Comparison of ENCODE assay signal across 2 cellular contexts in the genomic region with DNA sequence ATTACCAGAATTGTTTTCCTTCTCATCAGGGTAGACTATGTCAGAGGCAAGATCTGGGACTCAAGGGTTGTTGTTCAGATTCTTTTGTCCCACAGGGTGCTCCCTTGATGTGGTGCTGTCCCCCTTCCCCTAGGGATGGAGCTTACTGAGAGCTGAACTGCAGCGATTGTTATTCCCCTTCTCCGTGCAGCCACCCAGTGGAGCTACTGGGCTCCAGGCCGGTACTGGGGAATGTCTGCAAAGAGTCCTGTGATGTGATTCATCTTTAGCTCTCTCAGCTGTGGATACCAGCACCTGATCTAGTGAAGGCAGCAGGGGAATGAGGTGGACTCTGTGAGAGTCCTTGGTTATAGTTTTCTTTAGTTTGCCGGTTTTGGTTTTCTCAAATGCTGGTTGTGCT.
TF ChIP-seq lines count a peak whose summit lies in the region.

No MANE protein-coding gene starts in this region.

TF ChIP-seq in WTC11, 78 proteins besides CTCF, POLR2A, EP300 and RAD21 (continued from another document):
- TF ChIP-seq MLX (CRISPR knock-in tag; IDR thresholded peaks at IDR 0.05): no peak
- TF ChIP-seq, protein P1, sequence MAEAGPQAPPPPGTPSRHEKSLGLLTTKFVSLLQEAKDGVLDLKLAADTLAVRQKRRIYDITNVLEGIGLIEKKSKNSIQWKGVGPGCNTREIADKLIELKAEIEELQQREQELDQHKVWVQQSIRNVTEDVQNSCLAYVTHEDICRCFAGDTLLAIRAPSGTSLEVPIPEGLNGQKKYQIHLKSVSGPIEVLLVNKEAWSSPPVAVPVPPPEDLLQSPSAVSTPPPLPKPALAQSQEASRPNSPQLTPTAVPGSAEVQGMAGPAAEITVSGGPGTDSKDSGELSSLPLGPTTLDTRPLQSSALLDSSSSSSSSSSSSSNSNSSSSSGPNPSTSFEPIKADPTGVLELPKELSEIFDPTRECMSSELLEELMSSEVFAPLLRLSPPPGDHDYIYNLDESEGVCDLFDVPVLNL (CRISPR knock-in tag; IDR thresholded peaks at IDR 0.05; ENCODE audit: borderline replicate concordance, low read depth): no peak
- TF ChIP-seq E2F5 (CRISPR knock-in tag; IDR thresholded peaks at IDR 0.05): no peak
- TF ChIP-seq, protein P2, sequence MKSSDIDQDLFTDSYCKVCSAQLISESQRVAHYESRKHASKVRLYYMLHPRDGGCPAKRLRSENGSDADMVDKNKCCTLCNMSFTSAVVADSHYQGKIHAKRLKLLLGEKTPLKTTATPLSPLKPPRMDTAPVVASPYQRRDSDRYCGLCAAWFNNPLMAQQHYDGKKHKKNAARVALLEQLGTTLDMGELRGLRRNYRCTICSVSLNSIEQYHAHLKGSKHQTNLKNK (CRISPR knock-in tag; IDR thresholded peaks at IDR 0.05): no peak
- no peak for TF ChIP-seq ZNF138 (CRISPR knock-in tag; conservative IDR thresholded peaks at IDR 0.05)
- no peak for TF ChIP-seq ELF4 (CRISPR knock-in tag; IDR thresholded peaks at IDR 0.05; ENCODE audit: low read depth)
- no peak for TF ChIP-seq EMX1 (CRISPR knock-in tag; IDR thresholded peaks at IDR 0.05)
- TF ChIP-seq ESRRA (CRISPR knock-in tag; IDR thresholded peaks at IDR 0.05; ENCODE audit: borderline replicate concordance): no peak

TF ChIP-seq in GM23338, 12 proteins besides CTCF, POLR2A, EP300 and RAD21 (continued from another document):
- TF ChIP-seq CREB1 (CRISPR knock-in tag; IDR thresholded peaks at IDR 0.05; ENCODE audit: low read depth) (no peak), NANOG (IDR thresholded peaks at IDR 0.05; ENCODE audit: borderline replicate concordance) (no peak), EZH2 (IDR thresholded peaks at IDR 0.05; ENCODE audit: low read depth, unreplicated experiment) (no peak), STAT1 (IDR thresholded peaks at IDR 0.05; ENCODE audit: unreplicated experiment) (no peak), JUNB (IDR thresholded peaks at IDR 0.05; ENCODE audit: unreplicated experiment) (no peak), ETS1 (IDR thresholded peaks at IDR 0.05) (no peak)
- TF ChIP-seq, protein P3, sequence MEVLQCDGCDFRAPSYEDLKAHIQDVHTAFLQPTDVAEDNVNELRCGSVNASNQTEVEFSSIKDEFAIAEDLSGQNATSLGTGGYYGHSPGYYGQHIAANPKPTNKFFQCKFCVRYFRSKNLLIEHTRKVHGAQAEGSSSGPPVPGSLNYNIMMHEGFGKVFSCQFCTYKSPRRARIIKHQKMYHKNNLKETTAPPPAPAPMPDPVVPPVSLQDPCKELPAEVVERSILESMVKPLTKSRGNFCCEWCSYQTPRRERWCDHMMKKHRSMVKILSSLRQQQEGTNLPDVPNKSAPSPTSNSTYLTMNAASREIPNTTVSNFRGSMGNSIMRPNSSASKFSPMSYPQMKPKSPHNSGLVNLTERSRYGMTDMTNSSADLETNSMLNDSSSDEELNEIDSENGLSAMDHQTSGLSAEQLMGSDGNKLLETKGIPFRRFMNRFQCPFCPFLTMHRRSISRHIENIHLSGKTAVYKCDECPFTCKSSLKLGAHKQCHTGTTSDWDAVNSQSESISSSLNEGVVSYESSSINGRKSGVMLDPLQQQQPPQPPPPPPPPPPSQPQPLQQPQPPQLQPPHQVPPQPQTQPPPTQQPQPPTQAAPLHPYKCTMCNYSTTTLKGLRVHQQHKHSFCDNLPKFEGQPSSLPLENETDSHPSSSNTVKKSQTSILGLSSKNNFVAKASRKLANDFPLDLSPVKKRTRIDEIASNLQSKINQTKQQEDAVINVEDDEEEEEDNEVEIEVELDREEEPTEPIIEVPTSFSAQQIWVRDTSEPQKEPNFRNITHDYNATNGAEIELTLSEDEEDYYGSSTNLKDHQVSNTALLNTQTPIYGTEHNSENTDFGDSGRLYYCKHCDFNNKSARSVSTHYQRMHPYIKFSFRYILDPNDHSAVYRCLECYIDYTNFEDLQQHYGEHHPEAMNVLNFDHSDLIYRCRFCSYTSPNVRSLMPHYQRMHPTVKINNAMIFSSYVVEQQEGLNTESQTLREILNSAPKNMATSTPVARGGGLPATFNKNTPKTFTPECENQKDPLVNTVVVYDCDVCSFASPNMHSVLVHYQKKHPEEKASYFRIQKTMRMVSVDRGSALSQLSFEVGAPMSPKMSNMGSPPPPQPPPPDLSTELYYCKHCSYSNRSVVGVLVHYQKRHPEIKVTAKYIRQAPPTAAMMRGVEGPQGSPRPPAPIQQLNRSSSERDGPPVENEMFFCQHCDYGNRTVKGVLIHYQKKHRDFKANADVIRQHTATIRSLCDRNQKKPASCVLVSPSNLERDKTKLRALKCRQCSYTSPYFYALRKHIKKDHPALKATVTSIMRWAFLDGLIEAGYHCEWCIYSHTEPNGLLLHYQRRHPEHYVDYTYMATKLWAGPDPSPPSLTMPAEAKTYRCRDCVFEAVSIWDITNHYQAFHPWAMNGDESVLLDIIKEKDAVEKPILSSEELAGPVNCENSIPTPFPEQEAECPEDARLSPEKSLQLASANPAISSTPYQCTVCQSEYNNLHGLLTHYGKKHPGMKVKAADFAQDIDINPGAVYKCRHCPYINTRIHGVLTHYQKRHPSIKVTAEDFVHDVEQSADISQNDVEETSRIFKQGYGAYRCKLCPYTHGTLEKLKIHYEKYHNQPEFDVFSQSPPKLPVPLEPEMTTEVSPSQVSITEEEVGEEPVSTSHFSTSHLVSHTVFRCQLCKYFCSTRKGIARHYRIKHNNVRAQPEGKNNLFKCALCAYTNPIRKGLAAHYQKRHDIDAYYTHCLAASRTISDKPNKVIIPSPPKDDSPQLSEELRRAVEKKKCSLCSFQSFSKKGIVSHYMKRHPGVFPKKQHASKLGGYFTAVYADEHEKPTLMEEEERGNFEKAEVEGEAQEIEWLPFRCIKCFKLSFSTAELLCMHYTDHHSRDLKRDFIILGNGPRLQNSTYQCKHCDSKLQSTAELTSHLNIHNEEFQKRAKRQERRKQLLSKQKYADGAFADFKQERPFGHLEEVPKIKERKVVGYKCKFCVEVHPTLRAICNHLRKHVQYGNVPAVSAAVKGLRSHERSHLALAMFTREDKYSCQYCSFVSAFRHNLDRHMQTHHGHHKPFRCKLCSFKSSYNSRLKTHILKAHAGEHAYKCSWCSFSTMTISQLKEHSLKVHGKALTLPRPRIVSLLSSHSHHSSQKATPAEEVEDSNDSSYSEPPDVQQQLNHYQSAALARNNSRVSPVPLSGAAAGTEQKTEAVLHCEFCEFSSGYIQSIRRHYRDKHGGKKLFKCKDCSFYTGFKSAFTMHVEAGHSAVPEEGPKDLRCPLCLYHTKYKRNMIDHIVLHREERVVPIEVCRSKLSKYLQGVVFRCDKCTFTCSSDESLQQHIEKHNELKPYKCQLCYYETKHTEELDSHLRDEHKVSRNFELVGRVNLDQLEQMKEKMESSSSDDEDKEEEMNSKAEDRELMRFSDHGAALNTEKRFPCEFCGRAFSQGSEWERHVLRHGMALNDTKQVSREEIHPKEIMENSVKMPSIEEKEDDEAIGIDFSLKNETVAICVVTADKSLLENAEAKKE (CRISPR knock-in tag; IDR thresholded peaks at IDR 0.05): no peak
- TF ChIP-seq, protein P4, sequence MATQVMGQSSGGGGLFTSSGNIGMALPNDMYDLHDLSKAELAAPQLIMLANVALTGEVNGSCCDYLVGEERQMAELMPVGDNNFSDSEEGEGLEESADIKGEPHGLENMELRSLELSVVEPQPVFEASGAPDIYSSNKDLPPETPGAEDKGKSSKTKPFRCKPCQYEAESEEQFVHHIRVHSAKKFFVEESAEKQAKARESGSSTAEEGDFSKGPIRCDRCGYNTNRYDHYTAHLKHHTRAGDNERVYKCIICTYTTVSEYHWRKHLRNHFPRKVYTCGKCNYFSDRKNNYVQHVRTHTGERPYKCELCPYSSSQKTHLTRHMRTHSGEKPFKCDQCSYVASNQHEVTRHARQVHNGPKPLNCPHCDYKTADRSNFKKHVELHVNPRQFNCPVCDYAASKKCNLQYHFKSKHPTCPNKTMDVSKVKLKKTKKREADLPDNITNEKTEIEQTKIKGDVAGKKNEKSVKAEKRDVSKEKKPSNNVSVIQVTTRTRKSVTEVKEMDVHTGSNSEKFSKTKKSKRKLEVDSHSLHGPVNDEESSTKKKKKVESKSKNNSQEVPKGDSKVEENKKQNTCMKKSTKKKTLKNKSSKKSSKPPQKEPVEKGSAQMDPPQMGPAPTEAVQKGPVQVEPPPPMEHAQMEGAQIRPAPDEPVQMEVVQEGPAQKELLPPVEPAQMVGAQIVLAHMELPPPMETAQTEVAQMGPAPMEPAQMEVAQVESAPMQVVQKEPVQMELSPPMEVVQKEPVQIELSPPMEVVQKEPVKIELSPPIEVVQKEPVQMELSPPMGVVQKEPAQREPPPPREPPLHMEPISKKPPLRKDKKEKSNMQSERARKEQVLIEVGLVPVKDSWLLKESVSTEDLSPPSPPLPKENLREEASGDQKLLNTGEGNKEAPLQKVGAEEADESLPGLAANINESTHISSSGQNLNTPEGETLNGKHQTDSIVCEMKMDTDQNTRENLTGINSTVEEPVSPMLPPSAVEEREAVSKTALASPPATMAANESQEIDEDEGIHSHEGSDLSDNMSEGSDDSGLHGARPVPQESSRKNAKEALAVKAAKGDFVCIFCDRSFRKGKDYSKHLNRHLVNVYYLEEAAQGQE (IDR thresholded peaks at IDR 0.05; ENCODE audit: unreplicated experiment): no peak
TF ChIP-seq in GM23338: peak in this region for 0.
